ENCODE assay signal across 13 cellular contexts in genomic region chr1:9267827-9268581, GRCh38. TPM values are rescaled to one million over a fixed set of nuclear protein-coding genes. Genes with fewer than 3 reads are reported as not detected.
DNase-seq lines count a peak whose midpoint lies in the region; ATAC-seq, FAIRE-seq and TF ChIP-seq lines count a peak whose summit lies in the region.
"Had no signal": no experiment of that assay in that cellular context is flagged by ENCODE, and none has a peak within 500 bp of the region (broad histone marks: within the 10 kb centered on the region; RNA-seq: fewer than 3 reads in every experiment).

No MANE protein-coding gene starts in this region.

- BruUV-seq in GM12878 (replicated peaks; lab: Mats Ljungman, UMichigan) = no TSS peak

- POLR2A ChIA-PET in GM12878 (lab: Charles Lee) = no interaction called here

- H3K9me3 ChIP-seq in left ventricle myocardium inferior (replicated peaks) (no peaks in the 10 kb centered on the region), GM12878 (replicated peaks; ENCODE audit: control insufficient read depth, insufficient read depth, low read length) (no peaks in the 10 kb centered on the region), osteoblast (ENCODE audit: low read depth, low read length) (no peaks in the 10 kb centered on the region)

- no peak overlapping the region for H2AFZ ChIP-seq in GM12878 (ENCODE audit: control insufficient read depth, low read depth, low read length)
- H2AFZ ChIP-seq in osteoblast (ENCODE audit: low read length) = no peak overlapping the region
- H2AFZ ChIP-seq: GM23248 had no signal

- H3K36me3 ChIP-seq in left ventricle myocardium inferior (peaks cover 35% of the 10 kb centered on the region), GM12878 (ENCODE audit: control insufficient read depth in 2 of 2, insufficient read depth in 2 of 2, low read length in 1 of 2) (no peaks in the 10 kb centered on the region), osteoblast (ENCODE audit: insufficient read depth, low read length) (peaks cover 16% of the 10 kb centered on the region)

- RAD21 ChIA-PET in GM12878 (lab: Charles Lee; ENCODE audit: unreplicated experiment) = interaction anchor here (1.1 to 4.4 kb wide), 5 partner anchors 21 to 224 kb away, joined by 4 to 44 read pairs (median 7); no protein-coding TSS in a partner anchor

- SMC1A ChIA-PET in GM12878 (lab: Charles Lee; ENCODE audit: uncharacterized antibody, unreplicated experiment) = interaction anchor here (0.9 to 2.9 kb wide), 6 partner anchors 21 to 223 kb away, joined by 3 to 14 read pairs (median 8); no protein-coding TSS in a partner anchor

- H3K4me2 ChIP-seq in GM12878 (ENCODE audit: control insufficient read depth, insufficient read depth) (no peak overlapping the region), osteoblast (ENCODE audit: insufficient read depth, low read length) (no peak overlapping the region)

- CTCF ChIA-PET in GM12878 (lab: Yijun Ruan, JAX) = interaction anchor here (0.9 to 4.2 kb wide), 10 partner anchors 15 to 320 kb away, joined by 3 to 52 read pairs (median 4); partner anchors contain the start of gene TMEM201

- TF ChIP-seq RAD21 in GM12878 (IDR thresholded peaks at IDR 0.05; ENCODE audit: insufficient read depth, low read depth, low read length) = no peak

- no peak overlapping the region for H3K9ac ChIP-seq in GM12878 (ENCODE audit: control insufficient read depth, insufficient read depth, low read length)
- H3K9ac ChIP-seq: GM23248 had no signal

- H3K27me3 ChIP-seq in left ventricle myocardium inferior (ENCODE audit: low read depth) = no peaks in the 10 kb centered on the region
- H3K27me3 ChIP-seq in GM12878 (replicated peaks in 1 of 2; ENCODE audit: control insufficient read depth in 2 of 2, insufficient read depth in 2 of 2, low read length in 1 of 2) = no peaks in the 10 kb centered on the region
- H3K27me3 ChIP-seq in osteoblast (ENCODE audit: insufficient read depth, low read length) = no peaks in the 10 kb centered on the region

- H3K4me1 ChIP-seq in left ventricle myocardium inferior (peaks cover 30% of the 10 kb centered on the region), GM12878 (ENCODE audit: control insufficient read depth, insufficient read depth, low read length) (no peaks in the 10 kb centered on the region), osteoblast (ENCODE audit: insufficient read depth, low read length) (no peaks in the 10 kb centered on the region)

- no peak for TF ChIP-seq POLR2A in GM12878 (IDR thresholded peaks at IDR 0.05; ENCODE audit: low read depth, low read length)

- H3K4me3 ChIP-seq in left ventricle myocardium inferior = no peak overlapping the region
- no peak overlapping the region for H3K4me3 ChIP-seq in GM12878
- H3K4me3 ChIP-seq in osteoblast (ENCODE audit: insufficient read depth, low read length) = no peak overlapping the region
- H3K4me3 ChIP-seq: GM23248 had no signal

- TF ChIP-seq EP300 in GM12878 (IDR thresholded peaks at IDR 0.05; ENCODE audit: borderline replicate concordance in 1 of 2, control insufficient read depth in 1 of 2, low read depth in 2 of 2, low read length in 2 of 2) = no peak

- no peaks in the 10 kb centered on the region for H3K79me2 ChIP-seq in GM12878 (ENCODE audit: control insufficient read depth, insufficient read depth, low read length)
- no peaks in the 10 kb centered on the region for H3K79me2 ChIP-seq in osteoblast (ENCODE audit: insufficient read depth, low read length)

- 66% methylated on average over 7 of the region's 7 CpGs for WGBS in GM12878 (ENCODE audit: insufficient coverage, insufficient replicate concordance, low lambda C conversion rate, missing lambda C conversion rate)

- no peak overlapping the region for H3K27ac ChIP-seq in left ventricle myocardium inferior (replicated peaks)
- H3K27ac ChIP-seq in GM12878 (ENCODE audit: control insufficient read depth, insufficient read depth) = no peak overlapping the region
- no peak overlapping the region for H3K27ac ChIP-seq in osteoblast (ENCODE audit: low read depth, low read length)
- H3K27ac ChIP-seq: 22Rv1, GM23248, HL-60 had no signal

- intact Hi-C loops in Right ventricle myocardium superior (cut with DNase I) (loop anchor here (5.0 kb wide), 2 partner anchors 189 to 224 kb away; no protein-coding TSS in a partner anchor), left ventricle myocardium inferior (cut with micrococcal nuclease) (no loop called here), GM12878 (cut with micrococcal nuclease; ENCODE audit: unreplicated experiment) (loop anchor here (1.0 kb wide), 1 partner anchor 223 kb away; no protein-coding TSS in a partner anchor)

- DNase-seq in Right ventricle myocardium superior (peak; percentile 6), left ventricle myocardium inferior (no peak), GM12878 (ENCODE audit: low read depth, low spot score) (no peak), osteoblast (ENCODE audit: insufficient read length, low spot score, missing footprints) (peak; percentile 11), NCI-H1436 treated with DMSO at 0.1 percent for 48 hours (lab: John Stamatoyannopoulos, UW) (no peak), RCC 7860 (ENCODE audit: low spot score) (no peak)
- DNase-seq: GF-D8, GM23248 had no signal

- in situ Hi-C loops in GM12878 (cut with MboI) = no loop called here

- no peak for TF ChIP-seq CTCF in left ventricle myocardium inferior (IDR thresholded peaks at IDR 0.05; ENCODE audit: borderline replicate concordance)
- TF ChIP-seq CTCF in GM12878 (IDR thresholded peaks at IDR 0.05 in 2 of 3, conservative IDR thresholded peaks at IDR 0.05 in 1 of 3; ENCODE audit: control insufficient read depth in 2 of 3, extremely low read depth in 1 of 3, insufficient read depth in 1 of 3, low read depth in 3 of 3, low read length in 3 of 3) = no peak
- TF ChIP-seq CTCF in osteoblast (IDR thresholded peaks at IDR 0.05; ENCODE audit: extremely low read depth, low read depth, low read length) = no peak

- peak; percentile 68 for FAIRE-seq in GM12878 (lab: Jason Lieb, UNC)
- FAIRE-seq in RCC 7860 (lab: Jason Lieb, UNC) = no peak
- FAIRE-seq: GM18507, H54 had no signal

- ATAC-seq in Right ventricle myocardium superior (ENCODE audit: poor library complexity) (no peak), GM12878 (no peak), HG03571 (IDR thresholded peaks at IDR 0.05; ENCODE audit: unreplicated experiment) (no peak)

- no peaks in the 10 kb centered on the region; the same call in 1 of the 2 replicates for H4K20me1 ChIP-seq in GM12878 (ENCODE audit: control insufficient read depth, insufficient read depth)
- peaks cover 5% of the 10 kb centered on the region for H4K20me1 ChIP-seq in osteoblast (ENCODE audit: insufficient read depth, low read length)

TF ChIP-seq in GM12878, 131 proteins besides CTCF, POLR2A, EP300 and RAD21 (continues in another document):
- TF ChIP-seq ATF2 (IDR thresholded peaks at IDR 0.05; ENCODE audit: low read length) (no peak), POLR2AphosphoS5 (IDR thresholded peaks at IDR 0.05; ENCODE audit: low read length) (no peak), ZNF622 (IDR thresholded peaks at IDR 0.05) (no peak)

RNA-seq across cellular contexts. Expression of gene SPSB1, which starts 24.7 kb away (rescaled TPM):
- total RNA-seq in Right ventricle myocardium superior (13.0 TPM), left ventricle myocardium inferior (17.6 TPM), GM12878 (2014; rRNA removed) (0.90 and 1.3 TPM in 2 replicates), GM12878 (2014; rRNA removed; fragmentation: Illumina TruSeq; extraction: Trizol) (0.40 and 0.46 TPM in 2 replicates), GM12878 (2021) (0.74 and 1.1 TPM in 2 replicates), osteoblast (14.7 and 23.2 TPM in 2 replicates)
- total RNA-seq in GM12878 (2013; cell fraction: nucleolus; rRNA removed) = 0.96 and 1.3 TPM in 2 replicates
- polyA plus RNA-seq in GM12878 (2011; ENCODE audit: low read depth) = 0.38 TPM
- polyA plus RNA-seq in GM12878 (2011; rRNA removed) (0.23 and 0.43 TPM in 2 replicates), GM12878 (2014; fragmentation: Illumina TruSeq; extraction: Trizol) (0.46 and 2.1 TPM in 2 replicates), GM12878 (2014; fragmentation: Nextera tagmentation; extraction: Ambion mirVana) (under 1 TPM in 1 of 2 experiments, not detected in 1; 0.02 TPM), GM12878 (2014; rRNA removed) (0.80 and 2.0 TPM in 2 replicates), GM12878 (2016; fragmentation: Nextera tagmentation; extraction: Ambion mirVana) (1 to 10 TPM; 1.2 to 1.4 TPM)
- polyA plus RNA-seq in GM12878 (2011; cell fraction: cytosol; rRNA removed) = 0.52 and 0.63 TPM in 2 replicates
- polyA plus RNA-seq in GM12878 (2011; cell fraction: nucleus; rRNA removed) = 0.45 and 0.47 TPM in 2 replicates
- polyA plus RNA-seq in GM12878 (2012) = 1.4 and 2.6 TPM in 2 replicates
- 0.37 and 0.57 TPM in 2 replicates for polyA minus RNA-seq in GM12878 (2011; rRNA and poly(A)+ RNA removed)
- polyA minus RNA-seq in GM12878 (2011; cell fraction: cytosol; rRNA and poly(A)+ RNA removed) = 0.52 and 0.53 TPM in 2 replicates
- polyA minus RNA-seq in GM12878 (2011; cell fraction: nucleus; rRNA and poly(A)+ RNA removed) = 0.36 TPM in 1 of 2 replicates, not detected in the other

RNA-seq across cellular contexts. Expression of gene H6PD, which starts 33.4 kb away (rescaled TPM):
- 20.9 TPM for total RNA-seq in Right ventricle myocardium superior
- total RNA-seq in left ventricle myocardium inferior = 21.9 TPM
- total RNA-seq in GM12878 (2013; cell fraction: nucleolus; rRNA removed) = 14.4 and 15.0 TPM in 2 replicates
- 9.7 and 10.4 TPM in 2 replicates for total RNA-seq in GM12878 (2014; rRNA removed)
- 8.1 and 9.4 TPM in 2 replicates for total RNA-seq in GM12878 (2014; rRNA removed; fragmentation: Illumina TruSeq; extraction: Trizol)
- total RNA-seq in GM12878 (2021) = 20.7 TPM in 2 replicates
- 4.9 TPM for polyA plus RNA-seq in GM12878 (2011; ENCODE audit: low read depth)
- 3.9 and 4.9 TPM in 2 replicates for polyA plus RNA-seq in GM12878 (2011; rRNA removed)
- polyA plus RNA-seq in GM12878 (2011; cell fraction: cytosol; rRNA removed) = 6.3 and 6.4 TPM in 2 replicates
- 7.7 and 10.0 TPM in 2 replicates for polyA plus RNA-seq in GM12878 (2011; cell fraction: nucleus; rRNA removed)
- polyA plus RNA-seq in GM12878 (2012) = 7.3 and 7.7 TPM in 2 replicates
- polyA plus RNA-seq in GM12878 (2014; fragmentation: Illumina TruSeq; extraction: Trizol) = 9.9 and 10.1 TPM in 2 replicates
- 1 to 10 TPM; 1.2 to 1.4 TPM for polyA plus RNA-seq in GM12878 (2014; fragmentation: Nextera tagmentation; extraction: Ambion mirVana)
- 12.1 and 13.1 TPM in 2 replicates for polyA plus RNA-seq in GM12878 (2014; rRNA removed)
- polyA plus RNA-seq in GM12878 (2016; fragmentation: Nextera tagmentation; extraction: Ambion mirVana) = 1 to 10 TPM; 5.9 to 6.0 TPM
- polyA minus RNA-seq in GM12878 (2011; rRNA and poly(A)+ RNA removed) = 4.8 and 10.9 TPM in 2 replicates
- 5.1 and 5.9 TPM in 2 replicates for polyA minus RNA-seq in GM12878 (2011; cell fraction: cytosol; rRNA and poly(A)+ RNA removed)
- polyA minus RNA-seq in GM12878 (2011; cell fraction: nucleus; rRNA and poly(A)+ RNA removed) = 2.2 and 3.4 TPM in 2 replicates
- 45.1 and 51.4 TPM in 2 replicates for total RNA-seq in osteoblast

Comparison
In these comparisons a context has a peak if more than half of its experiments do, and no peak if none do; other contexts are left out.
1. DNase-seq: peak in Right ventricle myocardium superior (single experiment) and osteoblast (single experiment); none in left ventricle myocardium inferior (single experiment), GM12878 (single experiment), NCI-H1436 treated with DMSO at 0.1 percent for 48 hours (single experiment) and RCC 7860 (single experiment).